ENCODE assay signal across 20 cellular contexts in genomic region chr19:35171730-35172129, GRCh38. TPM values are rescaled to one million over a fixed set of nuclear protein-coding genes. Genes with fewer than 3 reads are reported as not detected.
A peak's percentile ranks its signal among the peaks of the same experiment; 100 is the strongest.
DNase-seq lines count a peak whose midpoint lies in the region; ATAC-seq and TF ChIP-seq lines count a peak whose summit lies in the region.
"Had no signal": no experiment of that assay in that cellular context is flagged by ENCODE, and none has a peak within 500 bp of the region (broad histone marks: within the 10 kb centered on the region; RNA-seq: fewer than 3 reads in every experiment).

No MANE protein-coding gene starts in this region.

- peak overlapping the region; percentile 40 for H3K4me3 ChIP-seq in Loucy (ENCODE audit: low read length, poor library complexity, severe bottlenecking)
- no peak overlapping the region for H3K4me3 ChIP-seq in right cardiac atrium (ENCODE audit: low read length)
- H3K4me3 ChIP-seq: neural progenitor cell had no signal

- peak overlapping the region; percentile 51 for H3K9ac ChIP-seq in Loucy (ENCODE audit: low read depth, low read length, poor library complexity, severe bottlenecking)
- H3K9ac ChIP-seq: neural progenitor cell had no signal

- DNase-seq in activated CD8-positive, alpha-beta memory T cell treated with anti-CD3 and anti-CD28 coated beads, Interleukin-2, amount 50 U/mL, for 48 hours = peak; percentile 29
- DNase-seq in activated CD8-positive, alpha-beta memory T cell treated with anti-CD3 and anti-CD28 coated beads for 24 hours = no peak
- DNase-seq in activated T-helper 2 cell treated with anti-CD3 and anti-CD28 coated beads, Interferon-gamma antibody, Interleukin-2, Interleukin-4, amounts not matched to agents 10 μg/mL and 5 μg/mL and 100 μg/mL, durations not matched to agents 14 hours and 24 hours and 36 hours (ENCODE audit: low spot score) = no peak
- DNase-seq in natural killer cell treated with Interleukin-12 subunit alpha and Interleukin-12 subunit beta and Interleukin-15 and Interleukin-18, amount 100 ng/mL, for 72 hours (ENCODE audit: low spot score) = peak; percentile 35
- DNase-seq in GM19238 (ENCODE audit: insufficient read length, low spot score) = no peak
- DNase-seq in right cardiac atrium = no peak
- DNase-seq: ACHN; activated CD4-positive, alpha-beta T cell treated with anti-CD3 and anti-CD28 coated beads for 48 hours; NCI-H1930; SHP77; stimulated activated naive CD4-positive, alpha-beta T cell treated with Interleukin-2 at 50 U/mL for 16 hours had no signal

- H3K27me3 ChIP-seq in Loucy (ENCODE audit: insufficient read depth, low read length, poor library complexity, severe bottlenecking) (no peaks in the 10 kb centered on the region), right cardiac atrium (ENCODE audit: control insufficient read depth, insufficient read depth) (no peaks in the 10 kb centered on the region)
- H3K27me3 ChIP-seq: neural progenitor cell had no signal

- peak overlapping the region; percentile 17 for H3K27ac Mint-ChIP-seq in activated T-helper 2 cell treated with anti-CD3 and anti-CD28 coated beads, Interferon-gamma antibody, Interleukin-2, Interleukin-4, amounts not matched to agents 10 μg/mL and 5 μg/mL and 100 μg/mL, durations not matched to agents 14 hours and 24 hours and 36 hours
- peak overlapping the region; percentile 74 to 90 for H3K27ac Mint-ChIP-seq in natural killer cell treated with Interleukin-12 subunit alpha and Interleukin-12 subunit beta and Interleukin-15 and Interleukin-18, amount 100 ng/mL, for 72 hours
- H3K27ac Mint-ChIP-seq: neural progenitor cell had no signal

- H3K36me3 Mint-ChIP-seq in activated T-helper 2 cell treated with anti-CD3 and anti-CD28 coated beads, Interferon-gamma antibody, Interleukin-2, Interleukin-4, amounts not matched to agents 10 μg/mL and 5 μg/mL and 100 μg/mL, durations not matched to agents 14 hours and 24 hours and 36 hours (ENCODE audit: low read depth) = peaks cover 66% of the 10 kb centered on the region
- peaks cover 2% of the 10 kb centered on the region for H3K36me3 Mint-ChIP-seq in natural killer cell treated with Interleukin-12 subunit alpha and Interleukin-12 subunit beta and Interleukin-15 and Interleukin-18, amount 100 ng/mL, for 72 hours
- H3K36me3 Mint-ChIP-seq: neural progenitor cell had no signal

- H3K27me3 Mint-ChIP-seq in activated T-helper 2 cell treated with anti-CD3 and anti-CD28 coated beads, Interferon-gamma antibody, Interleukin-2, Interleukin-4, amounts not matched to agents 10 μg/mL and 5 μg/mL and 100 μg/mL, durations not matched to agents 14 hours and 24 hours and 36 hours (ENCODE audit: low read depth) = no peaks in the 10 kb centered on the region
- no peaks in the 10 kb centered on the region for H3K27me3 Mint-ChIP-seq in natural killer cell treated with Interleukin-12 subunit alpha and Interleukin-12 subunit beta and Interleukin-15 and Interleukin-18, amount 100 ng/mL, for 72 hours

- peak overlapping the region; percentile 61 for H3K4me2 ChIP-seq in Loucy (ENCODE audit: low read depth, low read length, poor library complexity, severe bottlenecking)
- H3K4me2 ChIP-seq: neural progenitor cell had no signal

- no peak for TF ChIP-seq CTCF in Loucy (conservative IDR thresholded peaks at IDR 0.05; ENCODE audit: low read length)

- H3K4me1 ChIP-seq in Loucy (ENCODE audit: insufficient read depth, low read length, poor library complexity, severe bottlenecking) (peaks cover 29% of the 10 kb centered on the region), right cardiac atrium (ENCODE audit: control insufficient read depth, insufficient read depth, low read length) (no peaks in the 10 kb centered on the region)
- H3K4me1 ChIP-seq: neural progenitor cell had no signal

- peaks cover 1% of the 10 kb centered on the region for H3K9me3 Mint-ChIP-seq in activated T-helper 2 cell treated with anti-CD3 and anti-CD28 coated beads, Interferon-gamma antibody, Interleukin-2, Interleukin-4, amounts not matched to agents 10 μg/mL and 5 μg/mL and 100 μg/mL, durations not matched to agents 14 hours and 24 hours and 36 hours
- H3K9me3 Mint-ChIP-seq in natural killer cell treated with Interleukin-12 subunit alpha and Interleukin-12 subunit beta and Interleukin-15 and Interleukin-18, amount 100 ng/mL, for 72 hours = no peaks in the 10 kb centered on the region

- ATAC-seq in natural killer cell treated with Interleukin-12 subunit alpha and Interleukin-12 subunit beta and Interleukin-15 and Interleukin-18, amount 100 ng/mL, for 72 hours = peak in 1 of 2 donors; percentile 58
- no peak for ATAC-seq in right cardiac atrium
- no peak for ATAC-seq in GM21717 (IDR thresholded peaks at IDR 0.05; ENCODE audit: unreplicated experiment)

- H3K9me3 ChIP-seq in Loucy (ENCODE audit: insufficient read depth, low read depth, low read length) (no peaks in the 10 kb centered on the region), right cardiac atrium (ENCODE audit: control insufficient read depth, low read length) (peaks cover under 1% of the 10 kb centered on the region)

- H3K9me2 ChIP-seq in Loucy (replicated peaks; ENCODE audit: low read depth, low read length) = no peaks in the 10 kb centered on the region

- no peak overlapping the region for H3K27ac ChIP-seq in right cardiac atrium (ENCODE audit: low read length)
- H3K27ac ChIP-seq: neural progenitor cell had no signal

- peaks cover 8% of the 10 kb centered on the region; the same call in 1 of the 2 replicates for H3F3A ChIP-seq in Loucy (ENCODE audit: low read depth)

- H2AFZ ChIP-seq in Loucy (ENCODE audit: low read length) = no peak overlapping the region
- H2AFZ ChIP-seq: neural progenitor cell had no signal

- peaks cover 29% of the 10 kb centered on the region for H3K4me1 Mint-ChIP-seq in activated T-helper 2 cell treated with anti-CD3 and anti-CD28 coated beads, Interferon-gamma antibody, Interleukin-2, Interleukin-4, amounts not matched to agents 10 μg/mL and 5 μg/mL and 100 μg/mL, durations not matched to agents 14 hours and 24 hours and 36 hours (ENCODE audit: low read depth)
- peaks cover 10 to 14% of the 10 kb centered on the region in 2 donors for H3K4me1 Mint-ChIP-seq in natural killer cell treated with Interleukin-12 subunit alpha and Interleukin-12 subunit beta and Interleukin-15 and Interleukin-18, amount 100 ng/mL, for 72 hours (ENCODE audit: low read depth in 2 of 2)

- H3K36me3 ChIP-seq in Loucy (ENCODE audit: insufficient read depth, low read length) = peaks cover 23% of the 10 kb centered on the region; the same call in 1 of the 2 replicates
- H3K36me3 ChIP-seq: neural progenitor cell had no signal

- H3K79me2 ChIP-seq in Loucy (ENCODE audit: insufficient read depth, low read length) = no peaks in the 10 kb centered on the region

- intact Hi-C loops in activated T-helper 2 cell treated with anti-CD3 and anti-CD28 coated beads, Interferon-gamma antibody, Interleukin-2, Interleukin-4, amounts not matched to agents 10 μg/mL and 5 μg/mL and 100 μg/mL, durations not matched to agents 14 hours and 24 hours and 36 hours (cut with micrococcal nuclease) = no loop called here
- intact Hi-C loops in right cardiac atrium (cut with DNase I) = no loop called here

- WGBS in right cardiac atrium = 30% methylated on average over 3 of the region's 3 CpGs

- H4K20me1 ChIP-seq in Loucy (ENCODE audit: insufficient read depth, low read length, poor library complexity, severe bottlenecking) = no peaks in the 10 kb centered on the region

- H3K4me3 Mint-ChIP-seq in activated T-helper 2 cell treated with anti-CD3 and anti-CD28 coated beads, Interferon-gamma antibody, Interleukin-2, Interleukin-4, amounts not matched to agents 10 μg/mL and 5 μg/mL and 100 μg/mL, durations not matched to agents 14 hours and 24 hours and 36 hours (ENCODE audit: low read depth) = no peak overlapping the region
- H3K4me3 Mint-ChIP-seq in natural killer cell treated with Interleukin-12 subunit alpha and Interleukin-12 subunit beta and Interleukin-15 and Interleukin-18, amount 100 ng/mL, for 72 hours = no peak overlapping the region
- H3K4me3 Mint-ChIP-seq: neural progenitor cell had no signal

RNA-seq across cellular contexts. Expression of gene FXYD5, which starts 17.2 kb away (rescaled TPM):
- 257 and 271 TPM in 2 replicates for total RNA-seq in activated T-helper 2 cell treated with anti-CD3 and anti-CD28 coated beads, Interferon-gamma antibody, Interleukin-2, Interleukin-4, amounts not matched to agents 10 μg/mL and 5 μg/mL and 100 μg/mL, durations not matched to agents 14 hours and 24 hours and 36 hours
- total RNA-seq in natural killer cell treated with Interleukin-12 subunit alpha and Interleukin-12 subunit beta and Interleukin-15 and Interleukin-18, amount 100 ng/mL, for 72 hours = 100 to 1,000 TPM; 141 to 236 TPM
- total RNA-seq in right cardiac atrium = 10 to 100 TPM; 22.5 to 46.3 (median 31.0) TPM
- polyA plus RNA-seq in right cardiac atrium = 31.8 TPM

RNA-seq across cellular contexts. Expression of gene FXYD7, which starts 28.7 kb away (rescaled TPM):
- 0.28 TPM in 1 of 2 replicates, not detected in the other for total RNA-seq in activated T-helper 2 cell treated with anti-CD3 and anti-CD28 coated beads, Interferon-gamma antibody, Interleukin-2, Interleukin-4, amounts not matched to agents 10 μg/mL and 5 μg/mL and 100 μg/mL, durations not matched to agents 14 hours and 24 hours and 36 hours
- not detected for total RNA-seq in natural killer cell treated with Interleukin-12 subunit alpha and Interleukin-12 subunit beta and Interleukin-15 and Interleukin-18, amount 100 ng/mL, for 72 hours
- total RNA-seq in right cardiac atrium = under 1 TPM in 1 of 4 donors, not detected in 3; 0.40 TPM
- 0.25 TPM for polyA plus RNA-seq in right cardiac atrium
- total RNA-seq: HT-29, NCI-H460, renal cortical epithelial cell had no signal
- polyA plus RNA-seq: keratinocyte had no signal

RNA-seq across cellular contexts. Expression of gene FXYD1, which starts 33.1 kb away (rescaled TPM):
- 0.71 TPM in 1 of 2 replicates, not detected in the other for total RNA-seq in activated T-helper 2 cell treated with anti-CD3 and anti-CD28 coated beads, Interferon-gamma antibody, Interleukin-2, Interleukin-4, amounts not matched to agents 10 μg/mL and 5 μg/mL and 100 μg/mL, durations not matched to agents 14 hours and 24 hours and 36 hours
- total RNA-seq in natural killer cell treated with Interleukin-12 subunit alpha and Interleukin-12 subunit beta and Interleukin-15 and Interleukin-18, amount 100 ng/mL, for 72 hours = not detected
- 100 to 1,000 TPM; 441 to 544 (median 499) TPM for total RNA-seq in right cardiac atrium
- polyA plus RNA-seq in right cardiac atrium = 289 TPM
- total RNA-seq: Daoy, HT-29, NCI-H460, renal cortical epithelial cell had no signal

RNA-seq across cellular contexts. Expression of gene LGI4, which starts 36.9 kb away (rescaled TPM):
- 0.27 TPM in 1 of 2 replicates, not detected in the other for total RNA-seq in activated T-helper 2 cell treated with anti-CD3 and anti-CD28 coated beads, Interferon-gamma antibody, Interleukin-2, Interleukin-4, amounts not matched to agents 10 μg/mL and 5 μg/mL and 100 μg/mL, durations not matched to agents 14 hours and 24 hours and 36 hours
- not detected for total RNA-seq in natural killer cell treated with Interleukin-12 subunit alpha and Interleukin-12 subunit beta and Interleukin-15 and Interleukin-18, amount 100 ng/mL, for 72 hours
- total RNA-seq in right cardiac atrium = 10 to 100 TPM; 25.0 to 40.9 (median 32.5) TPM
- 35.6 TPM for polyA plus RNA-seq in right cardiac atrium
- total RNA-seq: Daoy, HT-29, renal cortical epithelial cell had no signal

RNA-seq across cellular contexts. Expression of gene FXYD3, which starts 56.1 kb away (rescaled TPM):
- total RNA-seq in activated T-helper 2 cell treated with anti-CD3 and anti-CD28 coated beads, Interferon-gamma antibody, Interleukin-2, Interleukin-4, amounts not matched to agents 10 μg/mL and 5 μg/mL and 100 μg/mL, durations not matched to agents 14 hours and 24 hours and 36 hours = not detected in 2 replicates
- not detected for total RNA-seq in natural killer cell treated with Interleukin-12 subunit alpha and Interleukin-12 subunit beta and Interleukin-15 and Interleukin-18, amount 100 ng/mL, for 72 hours
- total RNA-seq in right cardiac atrium = 1 to 10 TPM; 2.2 to 5.7 (median 4.3) TPM
- 5.2 TPM for polyA plus RNA-seq in right cardiac atrium
- total RNA-seq: Daoy; NCI-H460; renal cortical epithelial cell; T-helper 2 cell treated with Interferon-gamma antibody and Interleukin-4, amounts not matched to agents 100 ng/mL and 5 ng/mL, for 36 hours had no signal

Comparison
In these comparisons a context has a peak if more than half of its experiments do, and no peak if none do; other contexts are left out.
1. DNase-seq: peak in activated CD8-positive, alpha-beta memory T cell treated with anti-CD3 and anti-CD28 coated beads, Interleukin-2, amount 50 U/mL, for 48 hours (single experiment) and natural killer cell treated with Interleukin-12 subunit alpha and Interleukin-12 subunit beta and Interleukin-15 and Interleukin-18, amount 100 ng/mL, for 72 hours (single experiment); none in activated CD8-positive, alpha-beta memory T cell treated with anti-CD3 and anti-CD28 coated beads for 24 hours (single experiment), activated T-helper 2 cell treated with anti-CD3 and anti-CD28 coated beads, Interferon-gamma antibody, Interleukin-2, Interleukin-4, amounts not matched to agents 10 μg/mL and 5 μg/mL and 100 μg/mL, durations not matched to agents 14 hours and 24 hours and 36 hours (single experiment), GM19238 (single experiment) and right cardiac atrium (0 of 3).
2. RNA of gene FXYD1, which starts 33.1 kb away (total RNA-seq): 441 to 544 TPM in right cardiac atrium; 0.71 TPM in activated T-helper 2 cell treated with anti-CD3 and anti-CD28 coated beads, Interferon-gamma antibody, Interleukin-2, Interleukin-4, amounts not matched to agents 10 μg/mL and 5 μg/mL and 100 μg/mL, durations not matched to agents 14 hours and 24 hours and 36 hours and not detected in natural killer cell treated with Interleukin-12 subunit alpha and Interleukin-12 subunit beta and Interleukin-15 and Interleukin-18, amount 100 ng/mL, for 72 hours; every median in the first group is over 100 times any median in the second.